Comparison of ENCODE assay signal across 15 cellular contexts in the genomic region with DNA sequence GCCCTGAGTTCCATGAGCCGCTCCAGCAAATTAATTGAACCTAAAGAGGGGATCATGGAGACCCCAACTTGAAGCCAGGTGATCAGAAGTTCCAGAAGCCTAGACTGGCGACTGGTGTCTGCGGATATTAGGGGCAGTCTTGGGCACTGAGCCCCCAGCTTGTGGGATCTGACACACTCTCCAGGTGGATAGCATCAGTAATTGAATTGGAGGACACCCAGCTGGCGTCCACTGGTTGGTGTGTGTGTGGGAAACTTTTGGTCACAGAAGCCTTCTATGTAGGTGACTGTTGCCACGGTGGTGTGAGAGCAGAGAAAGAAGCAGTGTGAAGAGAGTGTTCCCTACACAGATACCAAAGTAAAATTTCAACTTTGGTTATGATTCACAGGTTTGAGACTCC.
DNase-seq lines count a peak whose midpoint lies in the region; ATAC-seq and TF ChIP-seq lines count a peak whose summit lies in the region.
"Had no signal": no experiment of that assay in that cellular context is flagged by ENCODE, and none has a peak within 500 bp of the region (broad histone marks: within the 10 kb centered on the region; RNA-seq: fewer than 3 reads in every experiment).

No MANE protein-coding gene starts in this region.

- H3K56ac ChIP-seq in H9 (ENCODE audit: insufficient read length, low read depth, low read length) = no peak overlapping the region

- H3K9me3 ChIP-seq in H9 (ENCODE audit: control insufficient read depth, low read depth, low read length) (no peaks in the 10 kb centered on the region), suprapubic skin (no peaks in the 10 kb centered on the region)
- H3K9me3 ChIP-seq: BE2C, Caco-2, HAP-1 had no signal

- H3K27ac ChIP-seq in H9 (ENCODE audit: insufficient read length, low read depth, low read length) = no peak overlapping the region
- no peak overlapping the region for H3K27ac ChIP-seq in suprapubic skin

- no peak overlapping the region for H3K23ac ChIP-seq in H9 (ENCODE audit: insufficient read length, low read depth, low read length)

- H4K8ac ChIP-seq in H9 (replicated peaks; ENCODE audit: insufficient read length, low read depth, low read length) = no peak overlapping the region

- no peak overlapping the region for H3K9ac ChIP-seq in H9 (ENCODE audit: extremely low read depth, insufficient read length, low read length)

- H3K4me1 Mint-ChIP-seq in activated CD4-positive, alpha-beta T cell treated with anti-CD3 and anti-CD28 coated beads, Interleukin-2, amount 10 ng/mL, durations not matched to agents 24 days and 14 days = no peaks in the 10 kb centered on the region
- no peaks in the 10 kb centered on the region for H3K4me1 Mint-ChIP-seq in H9
- H3K4me1 Mint-ChIP-seq: CD8-positive, alpha-beta memory T cell; IgD-negative memory B cell had no signal

- H3K79me2 ChIP-seq in H9 (ENCODE audit: insufficient read depth, low read length) = no peaks in the 10 kb centered on the region

- intact Hi-C loops in activated CD4-positive, alpha-beta T cell treated with anti-CD3 and anti-CD28 coated beads, Interleukin-2, amount 10 ng/mL, durations not matched to agents 24 days and 14 days (cut with micrococcal nuclease) = no loop called here

- H3K4me2 ChIP-seq in H9 (ENCODE audit: insufficient read depth, insufficient read length, low read length) = no peak overlapping the region

- no peak for ATAC-seq in GM18861 (IDR thresholded peaks at IDR 0.05; ENCODE audit: unreplicated experiment)
- ATAC-seq: GM12878 had no signal

- DNase-seq in activated CD4-positive, alpha-beta T cell treated with anti-CD3 and anti-CD28 coated beads, Interleukin-2, amount 10 ng/mL, durations not matched to agents 24 days and 14 days = peak; percentile 26
- no peak for DNase-seq in activated CD4-positive, alpha-beta T cell treated with anti-CD3 and anti-CD28 coated beads for 1 hour
- DNase-seq in H9 = no peak
- peak; percentile 17 for DNase-seq in left kidney (ENCODE audit: low read depth, low spot score)
- DNase-seq in NCI-H1105 (lab: John Stamatoyannopoulos, UW) = no peak
- DNase-seq in suprapubic skin (ENCODE audit: low spot score in 2 of 2) = no peak
- DNase-seq: BE2C; Caco-2; CD8-positive, alpha-beta memory T cell; GOT3; KG1 had no signal

- no CpG with 5 or more reads among the region's 5 CpGs for WGBS in H9 (ENCODE audit: extremely low coverage, insufficient read length, low lambda C conversion rate)
- WGBS in suprapubic skin = 86% methylated on average over 5 of the region's 5 CpGs

- H4K91ac ChIP-seq in H9 (ENCODE audit: insufficient read length, low read depth, low read length) = peak overlapping the region; percentile 43

- no peak overlapping the region for H3K27ac Mint-ChIP-seq in activated CD4-positive, alpha-beta T cell treated with anti-CD3 and anti-CD28 coated beads, Interleukin-2, amount 10 ng/mL, durations not matched to agents 24 days and 14 days
- no peak overlapping the region for H3K27ac Mint-ChIP-seq in H9
- H3K27ac Mint-ChIP-seq: IgD-negative memory B cell had no signal

- H2AFZ ChIP-seq in H9 (ENCODE audit: low read length) = no peak overlapping the region

- H3K4me3 ChIP-seq in suprapubic skin = no peak overlapping the region
- H3K4me3 ChIP-seq: GM12878, HAP-1 had no signal

- no peak for TF ChIP-seq CTCF in H9 (conservative IDR thresholded peaks at IDR 0.05)
- no peak for TF ChIP-seq CTCF in suprapubic skin (IDR thresholded peaks at IDR 0.05)

- no peak overlapping the region for H2AK5ac ChIP-seq in H9 (ENCODE audit: insufficient read length, low read length)

- H3K36me3 Mint-ChIP-seq in activated CD4-positive, alpha-beta T cell treated with anti-CD3 and anti-CD28 coated beads, Interleukin-2, amount 10 ng/mL, durations not matched to agents 24 days and 14 days (ENCODE audit: low read depth) = no peaks in the 10 kb centered on the region
- H3K36me3 Mint-ChIP-seq in H9 (ENCODE audit: insufficient read depth in 1 of 3, low read depth in 3 of 3) = no peaks in the 10 kb centered on the region
- H3K36me3 Mint-ChIP-seq: IgD-negative memory B cell had no signal

- no peaks in the 10 kb centered on the region for H3K36me3 ChIP-seq in suprapubic skin
- H3K36me3 ChIP-seq: BE2C, HAP-1 had no signal

- peaks cover 4% of the 10 kb centered on the region for H3K23me2 ChIP-seq in H9 (ENCODE audit: insufficient read length, low read depth, low read length, poor library complexity, severe bottlenecking)

- no peak overlapping the region for H4K5ac ChIP-seq in H9 (ENCODE audit: insufficient read length, low read depth, low read length)

- no peak overlapping the region for H3K4ac ChIP-seq in H9 (ENCODE audit: low read depth, low read length)

- no peaks in the 10 kb centered on the region for H3K79me1 ChIP-seq in H9 (ENCODE audit: insufficient read depth, low read depth, low read length, poor library complexity, severe bottlenecking)

- H3K14ac ChIP-seq in H9 (ENCODE audit: insufficient read depth, low read length) = no peak overlapping the region

- H3T11ph ChIP-seq in H9 (ENCODE audit: low read length) = no peak overlapping the region

- H3K27me3 ChIP-seq in H9 (ENCODE audit: insufficient read depth, low read length) (no peaks in the 10 kb centered on the region), suprapubic skin (no peaks in the 10 kb centered on the region)
- H3K27me3 ChIP-seq: BE2C had no signal

- no peak overlapping the region for H2BK15ac ChIP-seq in H9 (ENCODE audit: low read depth, low read length)

- TF ChIP-seq EP300 in suprapubic skin (IDR thresholded peaks at IDR 0.05) = no peak

- no peaks in the 10 kb centered on the region for H4K20me1 ChIP-seq in H9 (ENCODE audit: control insufficient read depth, insufficient read depth, insufficient read length)

- H2BK12ac ChIP-seq in H9 (ENCODE audit: insufficient read length, low read depth, low read length) = no peak overlapping the region

- no peak overlapping the region for H3K18ac ChIP-seq in H9 (ENCODE audit: insufficient read length, low read depth, low read length)

- no peaks in the 10 kb centered on the region for H3K9me3 Mint-ChIP-seq in activated CD4-positive, alpha-beta T cell treated with anti-CD3 and anti-CD28 coated beads, Interleukin-2, amount 10 ng/mL, durations not matched to agents 24 days and 14 days
- peaks cover 0 to 7% of the 10 kb centered on the region in 2 experiments; a peak in 2 of 5 replicates for H3K9me3 Mint-ChIP-seq in H9

- TF ChIP-seq POLR2A in suprapubic skin (IDR thresholded peaks at IDR 0.05) = no peak

- no peak overlapping the region for H3K4me3 Mint-ChIP-seq in activated CD4-positive, alpha-beta T cell treated with anti-CD3 and anti-CD28 coated beads, Interleukin-2, amount 10 ng/mL, durations not matched to agents 24 days and 14 days
- no peak overlapping the region for H3K4me3 Mint-ChIP-seq in H9
- H3K4me3 Mint-ChIP-seq: CD8-positive, alpha-beta memory T cell; IgD-negative memory B cell had no signal

- H3K27me3 Mint-ChIP-seq in activated CD4-positive, alpha-beta T cell treated with anti-CD3 and anti-CD28 coated beads, Interleukin-2, amount 10 ng/mL, durations not matched to agents 24 days and 14 days = peaks cover 22% of the 10 kb centered on the region
- H3K27me3 Mint-ChIP-seq in H9 (ENCODE audit: low read depth) = peaks cover 1% of the 10 kb centered on the region; the same call in 1 of the 2 replicates

- no peak overlapping the region for H2BK5ac ChIP-seq in H9 (ENCODE audit: insufficient read length, low read length)

- no peaks in the 10 kb centered on the region for H3K4me1 ChIP-seq in H9 (ENCODE audit: insufficient read depth, low read length)
- H3K4me1 ChIP-seq in suprapubic skin = no peaks in the 10 kb centered on the region
- H3K4me1 ChIP-seq: BE2C, Caco-2, HAP-1 had no signal

- H2BK20ac ChIP-seq in H9 (ENCODE audit: low read depth, low read length, poor library complexity, severe bottlenecking) = no peak overlapping the region

- H2BK120ac ChIP-seq in H9 (ENCODE audit: low read depth, low read length, poor library complexity, severe bottlenecking) = no peak overlapping the region

Comparison
In these comparisons a context has a peak if more than half of its experiments do, and no peak if none do; other contexts are left out.
1. DNase-seq: peak in activated CD4-positive, alpha-beta T cell treated with anti-CD3 and anti-CD28 coated beads, Interleukin-2, amount 10 ng/mL, durations not matched to agents 24 days and 14 days (single experiment) and left kidney (single experiment); none in activated CD4-positive, alpha-beta T cell treated with anti-CD3 and anti-CD28 coated beads for 1 hour (single experiment), H9 (single experiment), NCI-H1105 (single experiment) and suprapubic skin (0 of 2).